ENCODE assay signal across 26 cellular contexts in genomic region chr10:45368181-45368580, GRCh38. TPM values are rescaled to one million over a fixed set of nuclear protein-coding genes. Genes with fewer than 3 reads are reported as not detected.
"Had no signal": no experiment of that assay in that cellular context is flagged by ENCODE, and none has a peak within 500 bp of the region (broad histone marks: within the 10 kb centered on the region; RNA-seq: fewer than 3 reads in every experiment).

No MANE protein-coding gene starts in this region.

- H3K9me3 ChIP-seq: neutrophil, spleen, stomach had no signal

- H3K4me3 ChIP-seq: heart left ventricle, lung, spleen, stomach had no signal

- H3K4me3 Mint-ChIP-seq: naive thymus-derived CD8-positive, alpha-beta T cell had no signal

- DNase-seq: effector memory CD4-positive, alpha-beta T cell; heart left ventricle; hippocampal formation; left colon; left ventricle myocardium superior; naive thymus-derived CD8-positive, alpha-beta T cell; spleen; stimulated activated CD4-positive, alpha-beta T cell treated with anti-CD3 and anti-CD28 coated beads, Interleukin-15, amount 100 ng/mL, for 24 hours; stimulated activated CD4-positive, alpha-beta T cell treated with anti-CD3 and anti-CD28 coated beads, Interleukin-1b, Interleukin-23, amount 100 ng/mL, for 48 hours; stimulated activated CD4-positive, alpha-beta T cell treated with anti-CD3 and anti-CD28 coated beads, Interleukin-4, amount 100 ng/mL, for 24 hours; stimulated activated naive CD4-positive, alpha-beta T cell; stomach; substantia nigra; trophoblast cell had no signal

- H3K36me3 ChIP-seq: heart left ventricle, neutrophil, spleen, stomach had no signal

- H3K27ac ChIP-seq: heart left ventricle, neutrophil, stomach had no signal

- ATAC-seq: esophagus mucosa; heart left ventricle; left colon; left ventricle myocardium superior; naive thymus-derived CD8-positive, alpha-beta T cell; sciatic nerve had no signal

RNA-seq across cellular contexts. Expression of gene ALOX5, which starts 5.8 kb away (rescaled TPM):
- total RNA-seq: fibroblast of lung, glomerular endothelial cell, osteoblast had no signal
- polyA plus RNA-seq: fibroblast of lung, neural cell had no signal

RNA-seq across cellular contexts. Expression of gene OR13A1, which starts 52.8 kb away (rescaled TPM):
- total RNA-seq: fibroblast of lung, glomerular endothelial cell, kidney epithelial cell, left colon, left ventricle myocardium superior, mesenteric fat pad, pulmonary artery endothelial cell, sciatic nerve, skeletal muscle tissue, stomach had no signal
- polyA plus RNA-seq: fibroblast of lung had no signal
